ENCODE assay signal across 10 cellular contexts in the genomic region with DNA sequence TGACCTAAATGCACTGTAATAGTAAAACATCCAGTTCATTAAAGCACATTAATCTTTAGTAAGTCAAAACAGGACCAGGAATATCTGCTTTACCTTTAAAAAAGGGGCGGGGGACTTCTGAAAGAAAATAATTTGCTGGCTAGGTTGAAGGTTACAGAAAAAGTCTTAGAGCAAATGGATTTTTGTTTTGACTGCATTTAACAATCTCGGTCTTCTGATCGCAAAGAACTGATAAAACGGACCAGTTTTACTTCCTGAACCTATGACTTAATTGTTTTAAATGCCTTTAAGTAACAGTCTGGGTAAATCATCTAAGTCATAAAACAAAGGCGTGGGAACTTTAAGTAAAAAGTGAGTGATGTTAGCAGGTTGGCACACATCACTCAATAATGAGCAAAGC. TPM values are rescaled to one million over a fixed set of nuclear protein-coding genes. Genes with fewer than 3 reads are reported as not detected.
A peak's percentile ranks its signal among the peaks of the same experiment; 100 is the strongest.
DNase-seq lines count a peak whose midpoint lies in the region; ATAC-seq and TF ChIP-seq lines count a peak whose summit lies in the region.
"Had no signal": no experiment of that assay in that cellular context is flagged by ENCODE, and none has a peak within 500 bp of the region (broad histone marks: within the 10 kb centered on the region; RNA-seq: fewer than 3 reads in every experiment).

No MANE protein-coding gene starts in this region.

- DNase-seq in AG09309 (ENCODE audit: low read depth) (no peak), HT-29 (ENCODE audit: low spot score) (peak; percentile 41), memory B cell (ENCODE audit: low spot score in 2 of 2) (no peak), NCI-H1092 (lab: John Stamatoyannopoulos, UW) (no peak), GF-D8 (lab: John Stamatoyannopoulos, UW) (no peak)
- no peak for DNase-seq in activated naive CD4-positive, alpha-beta T cell treated with anti-CD3 and anti-CD28 coated beads, Interleukin-2, amount 50 U/mL, for 72 hours (ENCODE audit: low spot score in 2 of 2)
- DNase-seq: stimulated activated CD4-positive, alpha-beta T cell treated with anti-CD3 and anti-CD28 coated beads, Interleukin-2, amount 100 ng/mL, for 24 hours; T1000 had no signal

- peaks cover 11% of the 10 kb centered on the region for H3K4me1 Mint-ChIP-seq in memory B cell

- H3K27me3 Mint-ChIP-seq in memory B cell: no peaks in the 10 kb centered on the region

- H3K9me3 Mint-ChIP-seq in activated naive CD4-positive, alpha-beta T cell treated with anti-CD3 and anti-CD28 coated beads, Interleukin-2, amount 50 U/mL, for 72 hours: no peaks in the 10 kb centered on the region
- H3K9me3 Mint-ChIP-seq in memory B cell: no peaks in the 10 kb centered on the region

- peaks cover 17 to 19% of the 10 kb centered on the region in 2 donors for H3K36me3 Mint-ChIP-seq in activated naive CD4-positive, alpha-beta T cell treated with anti-CD3 and anti-CD28 coated beads, Interleukin-2, amount 50 U/mL, for 72 hours
- H3K36me3 Mint-ChIP-seq in memory B cell: no peaks in the 10 kb centered on the region

- H3K4me3 Mint-ChIP-seq in memory B cell: no peak overlapping the region

- peak overlapping the region; percentile 84 to 95 for H3K27ac Mint-ChIP-seq in activated naive CD4-positive, alpha-beta T cell treated with anti-CD3 and anti-CD28 coated beads, Interleukin-2, amount 50 U/mL, for 72 hours
- H3K27ac Mint-ChIP-seq in memory B cell: peak overlapping the region; percentile 87

- ATAC-seq in activated naive CD4-positive, alpha-beta T cell treated with anti-CD3 and anti-CD28 coated beads, Interleukin-2, amount 50 U/mL, for 72 hours: no peak
- no peak for ATAC-seq in memory B cell (ENCODE audit: low read depth)
- no peak for ATAC-seq in HG02885 (IDR thresholded peaks at IDR 0.05; ENCODE audit: poor library complexity, unreplicated experiment)
- no peak for ATAC-seq in GM18498 (IDR thresholded peaks at IDR 0.05; ENCODE audit: unreplicated experiment)

- TF ChIP-seq CTCF in AG09309 (IDR thresholded peaks at IDR 0.05; ENCODE audit: control insufficient read depth, insufficient read depth, low read depth, low read length, missing control alignments): no peak

- H3K4me3 ChIP-seq in AG09309 (ENCODE audit: control insufficient read depth, low read depth, low read length): peak overlapping the region; percentile 99

RNA-seq across cellular contexts. Expression of a gene that starts 0.8 kb away (rescaled TPM):
- 36.9 and 37.5 TPM in 2 replicates for total RNA-seq in HT-29 (2014; rRNA removed; shearing (Covaris generic))
- 100 to 1,000 TPM in 1 of 2 donors, 10 to 100 TPM in 1; 94.7 to 143 TPM for total RNA-seq in activated naive CD4-positive, alpha-beta T cell treated with anti-CD3 and anti-CD28 coated beads, Interleukin-2, amount 50 U/mL, for 72 hours

RNA-seq across cellular contexts. Expression of a gene that starts 55.3 kb away (rescaled TPM):
- total RNA-seq in HT-29 (2014; rRNA removed; shearing (Covaris generic)): 3.9 and 5.3 TPM in 2 replicates
- total RNA-seq in activated naive CD4-positive, alpha-beta T cell treated with anti-CD3 and anti-CD28 coated beads, Interleukin-2, amount 50 U/mL, for 72 hours: under 1 TPM in 1 of 2 donors, not detected in 1; 0.16 TPM
